In the genomic region with DNA sequence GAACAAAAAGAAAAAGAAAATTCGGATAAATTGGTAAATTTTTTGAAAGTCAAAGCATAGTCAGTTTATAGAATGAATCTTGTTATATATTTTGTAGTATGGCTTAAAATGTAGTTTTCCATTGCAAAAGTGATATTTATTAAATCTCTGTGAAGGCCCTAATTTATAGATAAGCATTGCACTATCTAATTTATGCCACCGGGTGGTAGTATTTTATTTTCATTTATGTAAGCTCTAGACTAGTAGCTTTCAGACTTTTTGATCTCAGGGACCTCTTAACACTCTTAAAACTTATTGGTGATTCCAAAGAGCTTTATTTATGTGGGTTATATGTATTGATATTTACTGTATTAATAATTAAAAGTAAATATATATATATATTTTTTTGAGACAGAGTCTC, we compare ENCODE assay signal across 9 cellular contexts.
A peak's percentile ranks its signal among the peaks of the same experiment; 100 is the strongest.
DNase-seq lines count a peak whose midpoint lies in the region; ATAC-seq and TF ChIP-seq lines count a peak whose summit lies in the region.
"Had no signal": no experiment of that assay in that cellular context is flagged by ENCODE, and none has a peak within 500 bp of the region (broad histone marks: within the 10 kb centered on the region; RNA-seq: fewer than 3 reads in every experiment).

No MANE protein-coding gene starts in this region.

- DNase-seq in A172 (ENCODE audit: low spot score), result peak; percentile 33
- DNase-seq in GM10248 (ENCODE audit: extremely low spot score), result peak; percentile 20
- peak; percentile 61 for DNase-seq in RKO (ENCODE audit: low spot score)
- peak; percentile 22 for DNase-seq in foreskin melanocyte
- DNase-seq in HK-2 (ENCODE audit: unreplicated experiment), result no peak

- POLR2A ChIA-PET in GM10248 (lab: Yijun Ruan, JAX), result no interaction called here

- CTCF ChIA-PET in GM10248 (lab: Yijun Ruan, JAX), result interaction anchor here (0.7 to 2.4 kb wide), 8 partner anchors 8 to 509 kb away, joined by 3 to 9 read pairs (median 4); no protein-coding TSS in a partner anchor

- TF ChIP-seq CTCF in GM10248 (IDR thresholded peaks at IDR 0.05; ENCODE audit: control extremely low read depth, extremely low read depth, low read depth, missing control alignments), result peak; percentile 31

- ATAC-seq in HG03439 (IDR thresholded peaks at IDR 0.05; ENCODE audit: unreplicated experiment) (no peak), GM21381 (IDR thresholded peaks at IDR 0.05; ENCODE audit: unreplicated experiment) (no peak), GM18520 (IDR thresholded peaks at IDR 0.05; ENCODE audit: unreplicated experiment) (no peak)
- ATAC-seq: esophagus mucosa had no signal
